2 cellular contexts compared by ENCODE assay signal in genomic region chr7:13017881-13018280, GRCh38.
TF ChIP-seq lines count a peak whose summit lies in the region.

No MANE protein-coding gene starts in this region.

TF ChIP-seq in GM23338, 12 proteins besides CTCF, POLR2A, EP300 and RAD21 (continued from another document):
- TF ChIP-seq ZNF462 (CRISPR knock-in tag; IDR thresholded peaks at IDR 0.05) (no peak), JUNB (IDR thresholded peaks at IDR 0.05; ENCODE audit: unreplicated experiment) (no peak), ETS1 (IDR thresholded peaks at IDR 0.05) (no peak), CREB1 (CRISPR knock-in tag; IDR thresholded peaks at IDR 0.05; ENCODE audit: low read depth) (no peak), NANOG (IDR thresholded peaks at IDR 0.05; ENCODE audit: borderline replicate concordance) (no peak), STAT1 (IDR thresholded peaks at IDR 0.05; ENCODE audit: unreplicated experiment) (no peak), ZNF114 (CRISPR knock-in tag; IDR thresholded peaks at IDR 0.05) (no peak), ZNF331 (CRISPR knock-in tag; IDR thresholded peaks at IDR 0.05; ENCODE audit: low read depth) (no peak), EZH2 (IDR thresholded peaks at IDR 0.05; ENCODE audit: low read depth, unreplicated experiment) (no peak)

TF ChIP-seq in WTC11, 78 proteins besides CTCF, POLR2A, EP300 and RAD21 (continued from another document):
- no peak for TF ChIP-seq ZNF532 (CRISPR knock-in tag; IDR thresholded peaks at IDR 0.05; ENCODE audit: borderline replicate concordance)
